ENCODE assay signal across 28 cellular contexts in the genomic region with DNA sequence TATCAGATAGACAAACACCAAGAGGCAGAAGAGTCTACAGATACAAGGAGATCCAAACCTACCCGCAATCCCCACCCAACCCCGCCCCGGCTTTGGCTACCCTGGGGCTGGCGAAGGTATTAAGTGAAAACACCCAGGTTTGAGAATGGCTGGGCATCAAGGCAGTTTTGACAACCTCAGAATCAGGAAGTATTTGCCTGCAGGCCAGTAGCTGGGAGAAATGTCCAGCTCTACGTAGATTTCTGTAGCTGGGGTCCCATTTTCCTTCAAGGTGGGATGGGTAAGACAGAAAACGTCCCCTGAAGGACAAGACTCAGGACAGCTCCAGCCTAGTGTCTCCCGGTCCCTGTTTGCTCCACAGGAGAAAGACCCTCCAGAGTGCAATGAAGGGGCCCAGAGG.
"Had no signal": no experiment of that assay in that cellular context is flagged by ENCODE, and none has a peak within 500 bp of the region (broad histone marks: within the 10 kb centered on the region; RNA-seq: fewer than 3 reads in every experiment).

No MANE protein-coding gene starts in this region.

- H3K27ac ChIP-seq: stomach, suprapubic skin, testis, thoracic aorta, thyroid gland, tibial artery, tibial nerve, transverse colon, upper lobe of left lung, upper lobe of right lung, uterus, vagina had no signal

- H3K4me1 ChIP-seq: stomach, suprapubic skin, testis, thyroid gland, tibial nerve, transverse colon, upper lobe of left lung, upper lobe of right lung, uterus, vagina had no signal

- ATAC-seq: stimulated activated effector memory CD8-positive, alpha-beta T cell treated with anti-CD3 and anti-CD28 coated beads, Interleukin-12 subunit alpha, Interleukin-12 subunit beta, amount 100 ng/mL, for 72 hours; stimulated activated naive B cell treated with anti-CD40 and anti-IgM and Interleukin-4, amounts not matched to agents 10 μg/mL and 1 μg/mL and 100 μg/mL, for 72 hours; stimulated activated naive CD8-positive, alpha-beta T cell treated with anti-CD3 and anti-CD28 coated beads, Interleukin-15, amount 100 ng/mL, for 72 hours; stimulated activated naive CD8-positive, alpha-beta T cell treated with anti-CD3 and anti-CD28 coated beads, Interleukin-15, Interleukin-2, amounts not matched to agents 100 U/mL and 50 U/mL, for 24 hours; upper lobe of right lung had no signal

- H3K9me3 Mint-ChIP-seq: stimulated activated effector memory CD8-positive, alpha-beta T cell treated with anti-CD3 and anti-CD28 coated beads, Interleukin-12 subunit alpha, Interleukin-12 subunit beta, amount 100 ng/mL, for 72 hours; stimulated activated memory B cell treated with anti-CD40 and anti-IgM and Interleukin-4, amounts not matched to agents 10 μg/mL and 1 μg/mL and 100 μg/mL, for 72 hours; stimulated activated naive B cell treated with anti-CD40 and anti-IgM and Interleukin-4, amounts not matched to agents 10 μg/mL and 1 μg/mL and 100 μg/mL, for 72 hours; stimulated activated naive CD8-positive, alpha-beta T cell treated with anti-CD3 and anti-CD28 coated beads, Interleukin-15, amount 100 ng/mL, for 72 hours; stimulated activated naive CD8-positive, alpha-beta T cell treated with anti-CD3 and anti-CD28 coated beads, Interleukin-15, Interleukin-2, amounts not matched to agents 100 ng/mL and 50 ng/mL, for 24 hours; type B pancreatic cell had no signal

- H3K4me3 ChIP-seq: stomach, suprapubic skin, testis, thoracic aorta, thyroid gland, tibial artery, tibial nerve, transverse colon, upper lobe of left lung, upper lobe of right lung, uterus, vagina had no signal

- H3K27me3 ChIP-seq: testis, thyroid gland, tibial artery, tibial nerve, transverse colon, upper lobe of left lung, upper lobe of right lung, uterus, vagina had no signal

- H3K36me3 ChIP-seq: stomach, suprapubic skin, thoracic aorta, thyroid gland, tibial artery, tibial nerve, transverse colon, upper lobe of left lung, upper lobe of right lung, uterus, vagina had no signal

- H3K4me1 Mint-ChIP-seq: stimulated activated effector memory CD8-positive, alpha-beta T cell treated with anti-CD3 and anti-CD28 coated beads, Interleukin-12 subunit alpha, Interleukin-12 subunit beta, amount 100 ng/mL, for 72 hours; stimulated activated memory B cell treated with anti-CD40 and anti-IgM and Interleukin-4, amounts not matched to agents 10 μg/mL and 1 μg/mL and 100 μg/mL, for 72 hours; stimulated activated naive B cell treated with anti-CD40 and anti-IgM and Interleukin-4, amounts not matched to agents 10 μg/mL and 1 μg/mL and 100 μg/mL, for 72 hours; stimulated activated naive CD8-positive, alpha-beta T cell treated with anti-CD3 and anti-CD28 coated beads, Interleukin-15, amount 100 ng/mL, for 72 hours had no signal

- H3K36me3 Mint-ChIP-seq: stimulated activated effector memory CD8-positive, alpha-beta T cell treated with anti-CD3 and anti-CD28 coated beads, Interleukin-12 subunit alpha, Interleukin-12 subunit beta, amount 100 ng/mL, for 72 hours; stimulated activated memory B cell treated with anti-CD40 and anti-IgM and Interleukin-4, amounts not matched to agents 10 μg/mL and 1 μg/mL and 100 μg/mL, for 72 hours; stimulated activated naive B cell treated with anti-CD40 and anti-IgM and Interleukin-4, amounts not matched to agents 10 μg/mL and 1 μg/mL and 100 μg/mL, for 72 hours; type B pancreatic cell had no signal

- H3K27me3 Mint-ChIP-seq: stimulated activated naive B cell treated with anti-CD40 and anti-IgM and Interleukin-4, amounts not matched to agents 10 μg/mL and 1 μg/mL and 100 μg/mL, for 72 hours had no signal

- DNase-seq: stimulated activated CD4-positive, alpha-beta T cell treated with anti-CD3 and anti-CD28 coated beads, Interleukin-2, amount 100 ng/mL, for 48 hours; stimulated activated CD4-positive, alpha-beta T cell treated with anti-CD3 and anti-CD28 coated beads, Interleukin-4, amount 100 ng/mL, for 1 hour; stimulated activated CD4-positive, alpha-beta T cell treated with anti-CD3 and anti-CD28 coated beads, Interleukin-4, amount 100 ng/mL, for 24 hours; stimulated activated CD4-positive, alpha-beta T cell treated with anti-CD3 and anti-CD28 coated beads, Interleukin-4, amount 100 ng/mL, for 4 hours; stimulated activated CD8-positive, alpha-beta memory T cell treated with anti-CD3 and anti-CD28 coated beads, Interleukin-4, amount 100 ng/mL, for 48 hours; stimulated activated naive B cell treated with anti-CD40 and anti-IgM and Interleukin-4, amounts not matched to agents 10 μg/mL and 1 μg/mL and 100 μg/mL, for 72 hours; stimulated activated naive CD4-positive, alpha-beta T cell; stimulated activated naive CD4-positive, alpha-beta T cell treated with Interleukin-2 at 50 U/mL for 16 hours; stimulated activated naive CD8-positive, alpha-beta T cell treated with anti-CD3 and anti-CD28 coated beads, Interleukin-15, amount 100 ng/mL, for 72 hours; stimulated activated naive CD8-positive, alpha-beta T cell treated with anti-CD3 and anti-CD28 coated beads, Interleukin-15, Interleukin-2, amounts not matched to agents 100 U/mL and 50 U/mL, for 24 hours; stomach; substantia nigra; testis; thyroid gland; tibial artery; transverse colon; trophoblast cell; upper lobe of left lung; upper lobe of right lung; uterus had no signal

- H3K4me3 Mint-ChIP-seq: stimulated activated effector memory CD8-positive, alpha-beta T cell treated with anti-CD3 and anti-CD28 coated beads, Interleukin-12 subunit alpha, Interleukin-12 subunit beta, amount 100 ng/mL, for 72 hours; stimulated activated memory B cell treated with anti-CD40 and anti-IgM and Interleukin-4, amounts not matched to agents 10 μg/mL and 1 μg/mL and 100 μg/mL, for 72 hours; stimulated activated naive B cell treated with anti-CD40 and anti-IgM and Interleukin-4, amounts not matched to agents 10 μg/mL and 1 μg/mL and 100 μg/mL, for 72 hours; stimulated activated naive CD8-positive, alpha-beta T cell treated with anti-CD3 and anti-CD28 coated beads, Interleukin-15, amount 100 ng/mL, for 72 hours; stimulated activated naive CD8-positive, alpha-beta T cell treated with anti-CD3 and anti-CD28 coated beads, Interleukin-15, Interleukin-2, amounts not matched to agents 100 ng/mL and 50 ng/mL, for 24 hours; type B pancreatic cell had no signal

- H3K27ac Mint-ChIP-seq: stimulated activated effector memory CD8-positive, alpha-beta T cell treated with anti-CD3 and anti-CD28 coated beads, Interleukin-12 subunit alpha, Interleukin-12 subunit beta, amount 100 ng/mL, for 72 hours; stimulated activated memory B cell treated with anti-CD40 and anti-IgM and Interleukin-4, amounts not matched to agents 10 μg/mL and 1 μg/mL and 100 μg/mL, for 72 hours; stimulated activated naive B cell treated with anti-CD40 and anti-IgM and Interleukin-4, amounts not matched to agents 10 μg/mL and 1 μg/mL and 100 μg/mL, for 72 hours; stimulated activated naive CD8-positive, alpha-beta T cell treated with anti-CD3 and anti-CD28 coated beads, Interleukin-15, amount 100 ng/mL, for 72 hours; stimulated activated naive CD8-positive, alpha-beta T cell treated with anti-CD3 and anti-CD28 coated beads, Interleukin-15, Interleukin-2, amounts not matched to agents 100 ng/mL and 50 ng/mL, for 24 hours; type B pancreatic cell had no signal

- H3K9me3 ChIP-seq: stomach, suprapubic skin, testis, thoracic aorta, thyroid gland, tibial artery, tibial nerve, transverse colon, upper lobe of left lung, upper lobe of right lung, uterus, vagina had no signal
